In genomic region chr9:133875131-133875530, GRCh38 we compare ENCODE assay signal across 26 cellular contexts.
DNase-seq lines count a peak whose midpoint lies in the region; ATAC-seq, FAIRE-seq and TF ChIP-seq lines count a peak whose summit lies in the region.
"Had no signal": no experiment of that assay in that cellular context is flagged by ENCODE, and none has a peak within 500 bp of the region (broad histone marks: within the 10 kb centered on the region; RNA-seq: fewer than 3 reads in every experiment).

No MANE protein-coding gene starts in this region.

- no peaks in the 10 kb centered on the region for H3K4me1 Mint-ChIP-seq in endodermal cell
- peaks cover 59% of the 10 kb centered on the region for H3K4me1 Mint-ChIP-seq in neural progenitor cell
- H3K4me1 Mint-ChIP-seq in activated T-cell treated with anti-CD3 and anti-CD28 coated beads, Interleukin-2, amount 50 U/mL, for 24 hours (ENCODE audit: low read depth), result peaks cover 3% of the 10 kb centered on the region

- DNase-seq in A549 (ENCODE audit: low read depth in 1 of 2, low spot score in 1 of 2) (no peak), PC-3 (no peak), endodermal cell (no peak), neural progenitor cell (ENCODE audit: low spot score) (no peak), iPS-NIHi11 (ENCODE audit: low spot score) (no peak), mesenteric fat pad (ENCODE audit: low spot score) (no peak)
- DNase-seq in activated T-cell treated with anti-CD3 and anti-CD28 coated beads, Interleukin-2, amount 50 U/mL, for 24 hours, result no peak
- no peak for DNase-seq in activated CD4-positive, CD25-positive, alpha-beta regulatory T cell treated with anti-CD3 and anti-CD28 coated beads, Interleukin-2, amount 50 U/mL, for 72 hours
- DNase-seq: activated CD4-positive, alpha-beta memory T cell treated with anti-CD3 and anti-CD28 coated beads, Interleukin-2, amount 10 ng/mL, durations not matched to agents 7 days and 5 days; activated effector memory CD4-positive, alpha-beta T cell treated with Interleukin-2 at 50 U/mL for 16 hours; activated naive CD8-positive, alpha-beta T cell treated with anti-CD3 and anti-CD28 coated beads for 36 hours; cerebellar nuclear complex; DND-41; dorsolateral prefrontal cortex; left cardiac atrium; NCI-H1092; NCI-H187; NCI-H2227 treated with DMSO at 0.1 percent for 48 hours; NCI-H748 treated with DMSO at 0.1 percent for 48 hours; sigmoid colon; stimulated activated CD8-positive, alpha-beta memory T cell treated with anti-CD3 and anti-CD28 coated beads, Interleukin-4, amount 100 ng/mL, for 48 hours; T-helper 9 cell; transverse colon had no signal

- FAIRE-seq in A549 (lab: Jason Lieb, UNC), result no peak
- FAIRE-seq: GM12891 had no signal

- H2AFZ ChIP-seq in PC-3 (ENCODE audit: low read length) (no peak overlapping the region), neural progenitor cell (replicated peaks) (no peak overlapping the region)

- H3K36me3 ChIP-seq in PC-3 (ENCODE audit: low read depth, low read length) (no peaks in the 10 kb centered on the region), endodermal cell (ENCODE audit: control insufficient read depth, insufficient read depth, low read length) (no peaks in the 10 kb centered on the region), neural progenitor cell (no peaks in the 10 kb centered on the region)
- H3K36me3 ChIP-seq: BLaER1 treated with 17β-estradiol and CSF1 and Interleukin-3, amounts not matched to agents 10 nM and 100 nM; sigmoid colon; transverse colon had no signal

- H3F3A ChIP-seq in PC-3 (ENCODE audit: low read length, unreplicated experiment) (peaks cover 6% of the 10 kb centered on the region), neural progenitor cell (ENCODE audit: low read depth) (no peaks in the 10 kb centered on the region)

- H3K4me1 ChIP-seq in A549 (peaks cover 56% of the 10 kb centered on the region), PC-3 (ENCODE audit: insufficient read depth, low read length) (peaks cover 25% of the 10 kb centered on the region), endodermal cell (ENCODE audit: control insufficient read depth, insufficient read depth, low read length) (no peaks in the 10 kb centered on the region), neural progenitor cell (peaks cover 17% of the 10 kb centered on the region)
- H3K4me1 ChIP-seq: sigmoid colon, transverse colon had no signal

- H3K9ac ChIP-seq in PC-3 (ENCODE audit: low read length), result peak overlapping the region; percentile 85
- H3K9ac ChIP-seq in endodermal cell (ENCODE audit: extremely low read depth, low read length, poor library complexity, severe bottlenecking), result no peak overlapping the region
- no peak overlapping the region for H3K9ac ChIP-seq in neural progenitor cell

- TF ChIP-seq POLR2A in A549 (IDR thresholded peaks at IDR 0.05; ENCODE audit: low read length), result no peak

- 84% methylated on average over 5 of the region's 11 CpGs for WGBS in A549 (ENCODE audit: missing lambda C conversion rate)
- 93 to 100% methylated on average over 3 to 11 of the region's 11 CpGs for WGBS in endodermal cell (ENCODE audit: insufficient coverage in 1 of 2, insufficient read length in 1 of 2), 2 experiments

- H3K4me2 ChIP-seq in A549, result peak overlapping the region; percentile 70
- H3K4me2 ChIP-seq in PC-3 (ENCODE audit: low read length), result peak overlapping the region; percentile 83
- H3K4me2 ChIP-seq in neural progenitor cell, result peak overlapping the region; percentile 13

- intact Hi-C loops in PC-3 (cut with micrococcal nuclease), result loop anchor here (2.0 kb wide), 1 partner anchor 118 kb away; the partner anchor contains the start of gene VAV2

- no peaks in the 10 kb centered on the region for H4K20me1 ChIP-seq in PC-3 (ENCODE audit: low read length)
- peaks cover 66% of the 10 kb centered on the region for H4K20me1 ChIP-seq in neural progenitor cell (ENCODE audit: low read depth)

- CTCF ChIA-PET in A549 (lab: Yijun Ruan, JAX), result interaction anchor here (1.0 to 5.9 kb wide), 7 partner anchors 10 to 132 kb away, joined by 3 to 39 read pairs (median 3); no protein-coding TSS in a partner anchor
- CTCF ChIA-PET in PC-3 (lab: Charles Lee), result no interaction called here

- TF ChIP-seq RAD21 in A549 (conservative IDR thresholded peaks at IDR 0.05 in 1 of 2, IDR thresholded peaks at IDR 0.05 in 1 of 2), result no peak

- no peak overlapping the region for H3K27ac Mint-ChIP-seq in endodermal cell
- no peak overlapping the region for H3K27ac Mint-ChIP-seq in neural progenitor cell
- no peak overlapping the region for H3K27ac Mint-ChIP-seq in activated T-cell treated with anti-CD3 and anti-CD28 coated beads, Interleukin-2, amount 50 U/mL, for 24 hours
- H3K27ac Mint-ChIP-seq: activated CD4-positive, alpha-beta memory T cell treated with anti-CD3 and anti-CD28 coated beads, Interleukin-2, amount 10 ng/mL, durations not matched to agents 7 days and 5 days; activated naive CD8-positive, alpha-beta T cell treated with anti-CD3 and anti-CD28 coated beads for 36 hours had no signal

- TF ChIP-seq CTCF in A549 (IDR thresholded peaks at IDR 0.05), result no peak
- TF ChIP-seq CTCF in PC-3 (conservative IDR thresholded peaks at IDR 0.05; ENCODE audit: low read depth, low read length), result no peak
- TF ChIP-seq CTCF in endodermal cell (conservative IDR thresholded peaks at IDR 0.05), result no peak
- TF ChIP-seq CTCF in neural progenitor cell (IDR thresholded peaks at IDR 0.05), result no peak

- H3K4me3 ChIP-seq in A549 (no peak overlapping the region), PC-3 (ENCODE audit: low read length) (no peak overlapping the region), endodermal cell (ENCODE audit: low read length) (no peak overlapping the region), neural progenitor cell (no peak overlapping the region)
- H3K4me3 ChIP-seq: BLaER1 treated with 17β-estradiol and CSF1 and Interleukin-3, amounts not matched to agents 10 nM and 100 nM; dorsolateral prefrontal cortex; sigmoid colon; transverse colon had no signal

- peaks cover 38% of the 10 kb centered on the region for H3K79me2 ChIP-seq in PC-3 (ENCODE audit: low read length)
- peaks cover 55% of the 10 kb centered on the region for H3K79me2 ChIP-seq in neural progenitor cell (ENCODE audit: low read depth)

- POLR2A ChIA-PET in A549 (lab: Yijun Ruan, JAX), result interaction anchor here (1.1 to 2.1 kb wide), 2 partner anchors 13 to 118 kb away, joined by 3 to 12 read pairs; no protein-coding TSS in a partner anchor
- POLR2A ChIA-PET in PC-3 (lab: Charles Lee; ENCODE audit: unreplicated experiment), result no interaction called here

- H3K27me3 ChIP-seq in PC-3 (ENCODE audit: low read length) (no peaks in the 10 kb centered on the region), endodermal cell (ENCODE audit: control insufficient read depth, insufficient read depth, low read length, poor library complexity, severe bottlenecking) (no peaks in the 10 kb centered on the region), neural progenitor cell (no peaks in the 10 kb centered on the region)
- H3K27me3 ChIP-seq: BLaER1 treated with 17β-estradiol and CSF1 and Interleukin-3, amounts not matched to agents 10 nM and 100 nM; dorsolateral prefrontal cortex; sigmoid colon; transverse colon had no signal

- no peaks in the 10 kb centered on the region for H3K9me2 ChIP-seq in PC-3 (replicated peaks; ENCODE audit: low read length)

- no TSS peak for BruUV-seq in PC-3 (replicated peaks; lab: Mats Ljungman, UMichigan)

- no peak overlapping the region for H3K4me3 Mint-ChIP-seq in endodermal cell
- H3K4me3 Mint-ChIP-seq in neural progenitor cell, result no peak overlapping the region
- no peak overlapping the region for H3K4me3 Mint-ChIP-seq in activated T-cell treated with anti-CD3 and anti-CD28 coated beads, Interleukin-2, amount 50 U/mL, for 24 hours
- H3K4me3 Mint-ChIP-seq: activated CD4-positive, alpha-beta memory T cell treated with anti-CD3 and anti-CD28 coated beads, Interleukin-2, amount 10 ng/mL, durations not matched to agents 7 days and 5 days; activated naive CD8-positive, alpha-beta T cell treated with anti-CD3 and anti-CD28 coated beads for 36 hours had no signal

- no peaks in the 10 kb centered on the region for H3K27me3 Mint-ChIP-seq in endodermal cell (ENCODE audit: insufficient read depth)
- H3K27me3 Mint-ChIP-seq in neural progenitor cell (ENCODE audit: insufficient read depth, low read depth), result peaks cover 4% of the 10 kb centered on the region
- H3K27me3 Mint-ChIP-seq in activated T-cell treated with anti-CD3 and anti-CD28 coated beads, Interleukin-2, amount 50 U/mL, for 24 hours, result peaks cover 4% of the 10 kb centered on the region
- H3K27me3 Mint-ChIP-seq: activated CD4-positive, alpha-beta memory T cell treated with anti-CD3 and anti-CD28 coated beads, Interleukin-2, amount 10 ng/mL, durations not matched to agents 7 days and 5 days; progenitor cell of endocrine pancreas had no signal

- no peak for ATAC-seq in A549
- ATAC-seq in PC-3, result no peak

- no peaks in the 10 kb centered on the region for H3K9me3 Mint-ChIP-seq in endodermal cell
- no peaks in the 10 kb centered on the region for H3K9me3 Mint-ChIP-seq in neural progenitor cell
- H3K9me3 Mint-ChIP-seq in activated T-cell treated with anti-CD3 and anti-CD28 coated beads, Interleukin-2, amount 50 U/mL, for 24 hours, result no peaks in the 10 kb centered on the region
- H3K9me3 Mint-ChIP-seq: activated CD4-positive, alpha-beta memory T cell treated with anti-CD3 and anti-CD28 coated beads, Interleukin-2, amount 10 ng/mL, durations not matched to agents 7 days and 5 days; activated naive CD8-positive, alpha-beta T cell treated with anti-CD3 and anti-CD28 coated beads for 36 hours had no signal

- H3K36me3 Mint-ChIP-seq in endodermal cell (ENCODE audit: low read depth) (no peaks in the 10 kb centered on the region), neural progenitor cell (peaks cover 7% of the 10 kb centered on the region)
- no peaks in the 10 kb centered on the region for H3K36me3 Mint-ChIP-seq in activated T-cell treated with anti-CD3 and anti-CD28 coated beads, Interleukin-2, amount 50 U/mL, for 24 hours (ENCODE audit: low read depth)
- H3K36me3 Mint-ChIP-seq: activated naive CD8-positive, alpha-beta T cell treated with anti-CD3 and anti-CD28 coated beads for 36 hours had no signal

- TF ChIP-seq EP300 in A549 (IDR thresholded peaks at IDR 0.05), result no peak

- H3K27ac ChIP-seq in A549 (peak overlapping the region; percentile 88 to 97), PC-3 (ENCODE audit: low read length) (peak overlapping the region; percentile 100), endodermal cell (ENCODE audit: low read depth, low read length) (peak overlapping the region; percentile 79), neural progenitor cell (no peak overlapping the region)
- H3K27ac ChIP-seq: BLaER1 treated with 17β-estradiol and CSF1 and Interleukin-3, amounts not matched to agents 10 nM and 100 nM; dorsolateral prefrontal cortex; sigmoid colon; transverse colon had no signal

- no peaks in the 10 kb centered on the region for H3K9me3 ChIP-seq in A549
- no peaks in the 10 kb centered on the region for H3K9me3 ChIP-seq in PC-3 (ENCODE audit: low read length)
- H3K9me3 ChIP-seq in endodermal cell (ENCODE audit: control insufficient read depth, low read length), result no peaks in the 10 kb centered on the region
- no peaks in the 10 kb centered on the region for H3K9me3 ChIP-seq in neural progenitor cell (ENCODE audit: low read depth)
- H3K9me3 ChIP-seq: BLaER1 treated with 17β-estradiol and CSF1 and Interleukin-3, amounts not matched to agents 10 nM and 100 nM; sigmoid colon; transverse colon had no signal

TF ChIP-seq in A549, 52 proteins besides CTCF, POLR2A, EP300 and RAD21 (continues in another document):
- no peak for TF ChIP-seq RCOR1 (IDR thresholded peaks at IDR 0.05; ENCODE audit: low read depth, low read length)

Comparison
In these comparisons a context has a peak if more than half of its experiments do, and no peak if none do; other contexts are left out.
1. H3K4me2 ChIP-seq: peak in every context shown above with its lines; median percentile 83 in PC-3; 70 in A549; 13 in neural progenitor cell.